1 cellular context compared by ENCODE assay signal in the genomic region with DNA sequence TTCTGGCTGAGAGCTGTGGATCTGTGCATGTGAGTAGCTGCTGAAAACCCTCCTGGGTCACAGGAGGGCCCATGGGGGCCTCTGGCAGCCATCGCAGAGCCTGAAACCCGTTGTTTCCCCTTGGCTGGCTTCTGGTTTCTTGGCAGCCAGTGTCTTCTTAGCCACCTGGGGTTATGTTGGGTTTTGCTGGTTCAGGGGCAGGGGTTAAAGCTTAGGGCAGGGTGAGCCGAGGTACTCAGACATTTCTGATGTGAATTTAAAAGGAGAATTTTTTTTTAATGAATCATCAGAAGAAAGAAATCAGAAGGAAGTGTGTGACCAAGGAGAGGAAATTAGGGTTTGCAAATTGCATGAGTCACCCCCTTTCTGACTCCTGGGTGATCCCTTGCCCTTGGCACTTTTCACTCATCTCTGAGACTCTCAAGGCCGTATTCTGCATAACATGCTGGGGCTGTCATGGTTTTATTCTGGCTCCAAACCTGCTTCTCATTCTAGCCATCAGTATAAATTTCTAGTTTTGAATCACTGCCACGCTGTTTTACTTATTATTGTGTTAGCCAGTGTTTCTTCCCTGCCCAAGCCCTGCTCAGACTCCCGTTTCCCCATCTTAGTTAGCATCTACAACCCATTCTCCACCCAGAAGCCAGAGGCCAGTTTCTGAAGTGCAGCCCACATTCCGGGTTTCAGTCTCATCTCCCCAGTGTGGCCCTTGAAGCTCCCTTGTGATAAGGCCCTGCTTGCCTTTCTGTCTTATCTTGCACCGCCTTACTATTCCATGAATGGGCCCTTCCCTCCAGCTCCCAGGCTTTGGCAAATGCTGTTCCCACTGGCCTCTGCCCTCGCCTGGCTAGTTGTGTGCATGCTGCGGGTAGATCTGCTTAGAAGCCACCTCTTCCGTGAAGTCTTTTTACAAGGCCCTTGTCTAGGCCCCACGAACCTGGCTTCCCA.
TF ChIP-seq lines count a peak whose summit lies in the region.

No MANE protein-coding gene starts in this region.

TF ChIP-seq in HEK293, 187 proteins besides CTCF, POLR2A, EP300 and RAD21 (continued from another document):
- no peak for TF ChIP-seq ZNF518A (tag by site-specific recombination; conservative IDR thresholded peaks at IDR 0.05; ENCODE audit: low read depth)
- TF ChIP-seq ZNF792 (tag by site-specific recombination; IDR thresholded peaks at IDR 0.05): no peak
- TF ChIP-seq, protein P1, sequence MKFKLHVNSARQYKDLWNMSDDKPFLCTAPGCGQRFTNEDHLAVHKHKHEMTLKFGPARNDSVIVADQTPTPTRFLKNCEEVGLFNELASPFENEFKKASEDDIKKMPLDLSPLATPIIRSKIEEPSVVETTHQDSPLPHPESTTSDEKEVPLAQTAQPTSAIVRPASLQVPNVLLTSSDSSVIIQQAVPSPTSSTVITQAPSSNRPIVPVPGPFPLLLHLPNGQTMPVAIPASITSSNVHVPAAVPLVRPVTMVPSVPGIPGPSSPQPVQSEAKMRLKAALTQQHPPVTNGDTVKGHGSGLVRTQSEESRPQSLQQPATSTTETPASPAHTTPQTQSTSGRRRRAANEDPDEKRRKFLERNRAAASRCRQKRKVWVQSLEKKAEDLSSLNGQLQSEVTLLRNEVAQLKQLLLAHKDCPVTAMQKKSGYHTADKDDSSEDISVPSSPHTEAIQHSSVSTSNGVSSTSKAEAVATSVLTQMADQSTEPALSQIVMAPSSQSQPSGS (tag by site-specific recombination; IDR thresholded peaks at IDR 0.05; ENCODE audit: low read depth): no peak
- TF ChIP-seq, protein P2, sequence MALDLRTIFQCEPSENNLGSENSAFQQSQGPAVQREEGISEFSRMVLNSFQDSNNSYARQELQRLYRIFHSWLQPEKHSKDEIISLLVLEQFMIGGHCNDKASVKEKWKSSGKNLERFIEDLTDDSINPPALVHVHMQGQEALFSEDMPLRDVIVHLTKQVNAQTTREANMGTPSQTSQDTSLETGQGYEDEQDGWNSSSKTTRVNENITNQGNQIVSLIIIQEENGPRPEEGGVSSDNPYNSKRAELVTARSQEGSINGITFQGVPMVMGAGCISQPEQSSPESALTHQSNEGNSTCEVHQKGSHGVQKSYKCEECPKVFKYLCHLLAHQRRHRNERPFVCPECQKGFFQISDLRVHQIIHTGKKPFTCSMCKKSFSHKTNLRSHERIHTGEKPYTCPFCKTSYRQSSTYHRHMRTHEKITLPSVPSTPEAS (tag by site-specific recombination; IDR thresholded peaks at IDR 0.05): no peak
- no peak for TF ChIP-seq IKZF3 (tag by site-specific recombination; IDR thresholded peaks at IDR 0.05)
- 0 out of 2 replicates have a peak, but pooled peaks have one; percentile 14 for TF ChIP-seq GLIS1 (tag by site-specific recombination; IDR thresholded peaks at IDR 0.05)
- no peak for TF ChIP-seq ZNF791 (tag by site-specific recombination; IDR thresholded peaks at IDR 0.05)
- TF ChIP-seq, protein P3, sequence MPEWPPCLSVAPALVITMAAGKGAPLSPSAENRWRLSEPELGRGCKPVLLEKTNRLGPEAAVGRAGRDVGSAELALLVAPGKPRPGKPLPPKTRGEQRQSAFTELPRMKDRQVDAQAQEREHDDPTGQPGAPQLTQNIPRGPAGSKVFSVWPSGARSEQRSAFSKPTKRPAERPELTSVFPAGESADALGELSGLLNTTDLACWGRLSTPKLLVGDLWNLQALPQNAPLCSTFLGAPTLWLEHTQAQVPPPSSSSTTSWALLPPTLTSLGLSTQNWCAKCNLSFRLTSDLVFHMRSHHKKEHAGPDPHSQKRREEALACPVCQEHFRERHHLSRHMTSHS (tag by site-specific recombination; IDR thresholded peaks at IDR 0.05): no peak
- TF ChIP-seq MYNN (tag by site-specific recombination; IDR thresholded peaks at IDR 0.05; ENCODE audit: borderline replicate concordance): no peak
- TF ChIP-seq ZNF596 (tag by site-specific recombination; IDR thresholded peaks at IDR 0.05): no peak
- TF ChIP-seq ZNF548 (tag by site-specific recombination; IDR thresholded peaks at IDR 0.05): no peak
- no peak for TF ChIP-seq ZFP37 (tag by site-specific recombination; IDR thresholded peaks at IDR 0.05)
- TF ChIP-seq EGR2 (tag by site-specific recombination; IDR thresholded peaks at IDR 0.05; ENCODE audit: low read depth): no peak
- peak; percentile 73 for TF ChIP-seq SP7 (tag by site-specific recombination; IDR thresholded peaks at IDR 0.05)
- TF ChIP-seq, protein P4, sequence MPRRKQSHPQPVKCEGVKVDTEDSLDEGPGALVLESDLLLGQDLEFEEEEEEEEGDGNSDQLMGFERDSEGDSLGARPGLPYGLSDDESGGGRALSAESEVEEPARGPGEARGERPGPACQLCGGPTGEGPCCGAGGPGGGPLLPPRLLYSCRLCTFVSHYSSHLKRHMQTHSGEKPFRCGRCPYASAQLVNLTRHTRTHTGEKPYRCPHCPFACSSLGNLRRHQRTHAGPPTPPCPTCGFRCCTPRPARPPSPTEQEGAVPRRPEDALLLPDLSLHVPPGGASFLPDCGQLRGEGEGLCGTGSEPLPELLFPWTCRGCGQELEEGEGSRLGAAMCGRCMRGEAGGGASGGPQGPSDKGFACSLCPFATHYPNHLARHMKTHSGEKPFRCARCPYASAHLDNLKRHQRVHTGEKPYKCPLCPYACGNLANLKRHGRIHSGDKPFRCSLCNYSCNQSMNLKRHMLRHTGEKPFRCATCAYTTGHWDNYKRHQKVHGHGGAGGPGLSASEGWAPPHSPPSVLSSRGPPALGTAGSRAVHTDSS (tag by site-specific recombination; IDR thresholded peaks at IDR 0.05): no peak
